ENCODE assay signal across 14 cellular contexts in the genomic region with DNA sequence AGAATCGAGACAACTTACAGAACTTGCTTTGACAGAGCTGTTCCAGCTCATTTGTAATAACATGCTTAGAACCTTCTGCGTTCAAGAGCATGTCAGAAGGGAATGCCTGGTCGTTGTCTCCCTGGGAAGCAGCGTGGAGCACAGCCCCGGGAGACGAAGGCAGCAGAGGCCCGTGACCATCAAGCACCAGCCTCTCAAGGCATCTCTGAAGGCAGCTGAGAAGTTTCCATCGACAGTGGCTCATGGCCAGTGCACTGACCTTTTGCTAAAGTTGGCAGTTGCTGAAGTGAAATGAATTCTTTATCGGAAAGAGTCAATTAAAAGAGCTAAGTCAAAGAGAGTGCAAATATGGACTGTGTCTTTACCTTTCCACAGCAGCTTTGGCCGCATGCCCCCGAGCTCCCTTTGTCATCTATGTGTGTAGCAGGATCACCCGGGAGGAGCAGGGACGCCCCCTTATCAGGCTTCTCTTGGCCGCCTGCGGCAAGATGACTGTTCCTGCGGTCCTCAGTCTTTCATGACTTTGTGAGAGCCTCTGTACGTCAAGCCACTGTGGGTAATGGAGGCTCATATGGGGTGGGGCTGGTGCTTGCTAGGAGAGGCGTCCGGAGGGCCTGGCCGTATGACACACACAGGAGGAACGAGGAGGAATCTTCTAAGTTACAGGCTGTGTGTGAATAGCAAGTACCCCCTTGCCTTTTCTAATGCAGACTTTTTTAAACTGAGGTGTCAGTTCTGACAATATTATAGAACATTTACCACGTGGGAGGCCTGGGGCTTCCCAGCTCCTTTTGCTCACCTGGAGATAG. TPM values are rescaled to one million over a fixed set of nuclear protein-coding genes. Genes with fewer than 3 reads are reported as not detected.
DNase-seq lines count a peak whose midpoint lies in the region; ATAC-seq and TF ChIP-seq lines count a peak whose summit lies in the region.
"Had no signal": no experiment of that assay in that cellular context is flagged by ENCODE, and none has a peak within 500 bp of the region (broad histone marks: within the 10 kb centered on the region; RNA-seq: fewer than 3 reads in every experiment).

No MANE protein-coding gene starts in this region.

- no peaks in the 10 kb centered on the region for H3K9me3 ChIP-seq in adrenal gland (replicated peaks in 1 of 3)
- H3K9me3 ChIP-seq in neural progenitor cell (ENCODE audit: low read depth), result no peaks in the 10 kb centered on the region
- H3K9me3 ChIP-seq: Peyer's patch had no signal

- 0 out of 2 replicates have a peak overlapping the region, but pooled peaks have one; percentile 52 for H3K27ac ChIP-seq in GM23338 (ENCODE audit: low read depth)
- H3K27ac ChIP-seq in adrenal gland, result peak overlapping the region in 3 of 5 donors; percentile 20 to 80 (median 61)
- H3K27ac ChIP-seq in rectal smooth muscle tissue (ENCODE audit: low read depth, low read length), result peak overlapping the region; percentile 84
- no peak overlapping the region for H3K27ac ChIP-seq in neural progenitor cell
- H3K27ac ChIP-seq: WERI-Rb-1 had no signal

- H3K36me3 ChIP-seq in GM23338 (ENCODE audit: insufficient read depth) (no peaks in the 10 kb centered on the region), adrenal gland (replicated peaks in 1 of 2) (no peaks in the 10 kb centered on the region), rectal smooth muscle tissue (ENCODE audit: control insufficient read depth, insufficient read depth, low read length) (no peaks in the 10 kb centered on the region), neural progenitor cell (no peaks in the 10 kb centered on the region)
- H3K36me3 ChIP-seq: Peyer's patch, WERI-Rb-1 had no signal

- peaks cover 5% of the 10 kb centered on the region; the same call in 1 of the 2 replicates for H3F3A ChIP-seq in GM23338 (replicated peaks; ENCODE audit: low read depth)
- no peaks in the 10 kb centered on the region for H3F3A ChIP-seq in neural progenitor cell (ENCODE audit: low read depth)

- WGBS in adrenal gland, 4 donors, result 55 to 61% (median 58%) methylated on average over 17 to 22 of the region's 22 CpGs

- TF ChIP-seq POLR2A in adrenal gland (IDR thresholded peaks at IDR 0.05), result no peak

- no peaks in the 10 kb centered on the region for H3K27me3 ChIP-seq in GM23338 (ENCODE audit: insufficient read depth)
- H3K27me3 ChIP-seq in adrenal gland, result no peaks in the 10 kb centered on the region
- H3K27me3 ChIP-seq in rectal smooth muscle tissue (ENCODE audit: control insufficient read depth, insufficient read depth, low read length), result no peaks in the 10 kb centered on the region
- no peaks in the 10 kb centered on the region for H3K27me3 ChIP-seq in neural progenitor cell
- H3K27me3 ChIP-seq: Peyer's patch had no signal

- no peak for DNase-seq in GM23338 (ENCODE audit: low spot score)
- DNase-seq in adrenal gland, result peak; percentile 45 to 78 (median 71)
- peak; percentile 87 for DNase-seq in left ventricle myocardium superior
- no peak for DNase-seq in neural progenitor cell (ENCODE audit: low spot score)
- no peak for DNase-seq in EL
- DNase-seq in occipital lobe (lab: John Stamatoyannopoulos, UW), result no peak
- DNase-seq: activated gamma-delta T cell treated with Interleukin-2 at 50 U/mL for 16 hours, NCI-H1930, Peyer's patch, WERI-Rb-1 had no signal

- intact Hi-C loops in adrenal gland (cut with DNase I), result no loop called here
- intact Hi-C loops in left ventricle myocardium superior (cut with micrococcal nuclease), result no loop called here

- H3K4me3 Mint-ChIP-seq in GM23338 (no peak overlapping the region), neural progenitor cell (no peak overlapping the region)
- H3K4me3 Mint-ChIP-seq: dendritic cell treated with granulocyte-macrophage colony-stimulating factor and Interleukin-4, amounts not matched to agents 40 ng/mL and 50 ng/mL, for 4 days; IgD-negative memory B cell had no signal

- peaks cover 17% of the 10 kb centered on the region for H3K4me1 ChIP-seq in GM23338 (ENCODE audit: insufficient read depth)
- peaks cover 10 to 26% of the 10 kb centered on the region in 2 donors for H3K4me1 ChIP-seq in adrenal gland (replicated peaks in 1 of 2)
- peaks cover 31% of the 10 kb centered on the region for H3K4me1 ChIP-seq in rectal smooth muscle tissue (ENCODE audit: control insufficient read depth, insufficient read depth, low read length)
- peaks cover 12% of the 10 kb centered on the region for H3K4me1 ChIP-seq in neural progenitor cell

- H4K20me1 ChIP-seq in GM23338 (replicated peaks; ENCODE audit: insufficient read depth) (peaks cover 45% of the 10 kb centered on the region), neural progenitor cell (ENCODE audit: low read depth) (peaks cover 45% of the 10 kb centered on the region)

- no peak overlapping the region for H3K9ac ChIP-seq in rectal smooth muscle tissue (ENCODE audit: low read length)
- H3K9ac ChIP-seq in neural progenitor cell, result no peak overlapping the region

- H3K79me2 ChIP-seq in GM23338 (replicated peaks; ENCODE audit: insufficient read depth), result peaks cover 98% of the 10 kb centered on the region
- peaks cover 97% of the 10 kb centered on the region for H3K79me2 ChIP-seq in neural progenitor cell (ENCODE audit: low read depth)

- H3K36me3 Mint-ChIP-seq in GM23338 (ENCODE audit: low read depth) (no peaks in the 10 kb centered on the region), neural progenitor cell (peaks cover 17% of the 10 kb centered on the region)
- H3K36me3 Mint-ChIP-seq: IgD-negative memory B cell had no signal

- H2AFZ ChIP-seq in GM23338 (no peak overlapping the region), neural progenitor cell (replicated peaks) (no peak overlapping the region)

- ATAC-seq in GM23338 (no peak), left ventricle myocardium superior (peak; percentile 86), GM21447 (IDR thresholded peaks at IDR 0.05; ENCODE audit: unreplicated experiment) (no peak)

- H3K27ac Mint-ChIP-seq in GM23338, result peak overlapping the region; percentile 83
- H3K27ac Mint-ChIP-seq in neural progenitor cell, result no peak overlapping the region
- H3K27ac Mint-ChIP-seq: dendritic cell treated with granulocyte-macrophage colony-stimulating factor and Interleukin-4, amounts not matched to agents 40 ng/mL and 50 ng/mL, for 4 days; IgD-negative memory B cell had no signal

- H3K27me3 Mint-ChIP-seq in GM23338 (ENCODE audit: insufficient read depth, low read depth, poor library complexity) (no peaks in the 10 kb centered on the region), neural progenitor cell (ENCODE audit: insufficient read depth, low read depth) (no peaks in the 10 kb centered on the region)

- TF ChIP-seq CTCF in GM23338 (conservative IDR thresholded peaks at IDR 0.05; ENCODE audit: low read depth in 2 of 2), result no peak; a peak in 1 of 4 replicates
- no peak for TF ChIP-seq CTCF in adrenal gland (IDR thresholded peaks at IDR 0.05)
- TF ChIP-seq CTCF in neural progenitor cell (IDR thresholded peaks at IDR 0.05), result no peak

- H3K4me2 ChIP-seq in GM23338 (no peak overlapping the region), neural progenitor cell (no peak overlapping the region)

- H3K9me3 Mint-ChIP-seq in GM23338 (no peaks in the 10 kb centered on the region), neural progenitor cell (peaks cover 13% of the 10 kb centered on the region)
- H3K9me3 Mint-ChIP-seq: dendritic cell treated with granulocyte-macrophage colony-stimulating factor and Interleukin-4, amounts not matched to agents 40 ng/mL and 50 ng/mL, for 4 days; IgD-negative memory B cell had no signal

- H3K4me1 Mint-ChIP-seq in GM23338 (peaks cover 43% of the 10 kb centered on the region), neural progenitor cell (peaks cover 13% of the 10 kb centered on the region)

- H3K9me2 ChIP-seq in GM23338 (ENCODE audit: insufficient read depth), result no peaks in the 10 kb centered on the region

- H3K4me3 ChIP-seq in GM23338 (no peak overlapping the region), adrenal gland (no peak overlapping the region), rectal smooth muscle tissue (ENCODE audit: low read length) (peak overlapping the region; percentile 32), neural progenitor cell (no peak overlapping the region)
- H3K4me3 ChIP-seq: Peyer's patch had no signal

TF ChIP-seq in GM23338, 12 proteins besides CTCF, POLR2A, EP300 and RAD21 (continues in another document):
- no peak for TF ChIP-seq ETS1 (IDR thresholded peaks at IDR 0.05)

RNA-seq across cellular contexts. Expression of gene LDHD, which starts 54.2 kb away (rescaled TPM):
- 7.7 and 10.6 TPM in 2 replicates for total RNA-seq in GM23338 (2014; rRNA removed; shearing (Covaris generic))
- polyA plus RNA-seq in GM23338 (2016; fragmentation: Nextera tagmentation; extraction: Ambion mirVana) (3.9 and 5.0 TPM in 2 replicates), adrenal gland (10 to 100 TPM; 11.8 to 18.9 (median 12.1) TPM)
- total RNA-seq in adrenal gland (10 to 100 TPM; 15.9 to 46.0 (median 23.4) TPM), left ventricle myocardium superior (83.3 TPM), neural progenitor cell (ENCODE audit: low replicate concordance) (0.60 and 3.8 TPM in 2 replicates), occipital lobe (0.31 TPM)
- polyA plus RNA-seq: IgD-negative memory B cell had no signal

Comparison
In these comparisons a context has a peak if more than half of its experiments do, and no peak if none do; other contexts are left out.
1. DNase-seq: peak in adrenal gland (7 of 7) and left ventricle myocardium superior (single experiment); none in GM23338 (single experiment), neural progenitor cell (single experiment), EL (single experiment) and occipital lobe (single experiment).